In the genomic region with DNA sequence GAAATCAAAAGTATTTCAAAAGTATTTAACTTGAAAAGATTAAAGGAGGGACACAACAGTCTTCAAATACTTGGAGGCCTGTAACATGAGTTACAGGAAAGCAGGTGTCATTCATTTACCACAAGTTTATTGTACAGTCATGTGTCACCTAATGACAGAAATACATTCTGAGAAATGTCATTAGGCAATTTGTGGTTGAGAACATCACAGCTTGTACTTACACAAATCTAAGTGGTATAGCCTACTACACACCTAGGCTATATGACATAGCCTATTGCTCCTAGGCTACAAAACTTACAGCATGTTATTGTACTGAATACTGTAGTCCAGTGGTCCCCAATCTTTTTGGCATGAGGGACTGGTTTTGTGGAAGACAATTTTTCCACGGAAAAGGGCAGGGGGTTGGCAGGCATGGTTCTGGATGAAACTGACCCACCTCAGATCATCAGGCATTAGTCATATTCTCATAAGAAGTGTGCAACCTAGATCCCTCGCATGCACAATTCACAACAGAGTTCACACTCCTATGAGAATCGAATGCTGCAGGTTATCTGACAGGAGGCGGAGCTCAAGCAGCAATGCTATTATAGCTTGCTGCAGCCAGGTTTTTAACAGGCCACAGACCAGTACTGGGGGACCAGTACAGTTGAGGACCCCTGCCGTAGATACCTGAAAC, we compare ENCODE assay signal across 8 cellular contexts. TPM values are rescaled to one million over a fixed set of nuclear protein-coding genes. Genes with fewer than 3 reads are reported as not detected.
A peak's percentile ranks its signal among the peaks of the same experiment; 100 is the strongest.
DNase-seq lines count a peak whose midpoint lies in the region; ATAC-seq, FAIRE-seq and TF ChIP-seq lines count a peak whose summit lies in the region.

No MANE protein-coding gene starts in this region.

- ATAC-seq in GM21529 (IDR thresholded peaks at IDR 0.05; ENCODE audit: unreplicated experiment): peak; percentile 62

- H3K27me3 ChIP-seq in duodenal mucosa (ENCODE audit: control insufficient read depth in 1 of 2, insufficient read depth in 2 of 2, low read length in 2 of 2) (no peaks in the 10 kb centered on the region), thymus (ENCODE audit: control insufficient read depth, insufficient read depth) (no peaks in the 10 kb centered on the region), MG63 (no peaks in the 10 kb centered on the region)

- no peak for DNase-seq in GM12892 (ENCODE audit: insufficient read length)
- DNase-seq in Jurkat, Clone E6-1 (ENCODE audit: low read depth, low spot score): peak; percentile 67
- no peak for DNase-seq in COR-L47 (lab: John Stamatoyannopoulos, UW)
- no peak for DNase-seq in HT-29 (ENCODE audit: low spot score)
- DNase-seq in MG63: no peak

- peaks cover 20 to 40% of the 10 kb centered on the region in 2 donors for H3K4me1 ChIP-seq in duodenal mucosa (ENCODE audit: control insufficient read depth in 1 of 2, insufficient read depth in 2 of 2, low read length in 2 of 2)
- H3K4me1 ChIP-seq in thymus (ENCODE audit: control insufficient read depth, insufficient read depth, low read length): peaks cover 19% of the 10 kb centered on the region

- no peak overlapping the region for H3K9ac ChIP-seq in duodenal mucosa (ENCODE audit: low read depth in 1 of 2, low read length in 2 of 2)

- no peak for TF ChIP-seq POLR2A in GM12892 (IDR thresholded peaks at IDR 0.05; ENCODE audit: low read depth, low read length)

- H3K36me3 ChIP-seq in duodenal mucosa (ENCODE audit: control insufficient read depth in 1 of 2, insufficient read depth in 2 of 2, low read length in 2 of 2) (no peaks in the 10 kb centered on the region), thymus (ENCODE audit: control insufficient read depth, insufficient read depth) (peaks cover 1% of the 10 kb centered on the region), MG63 (peaks cover 2% of the 10 kb centered on the region)

- FAIRE-seq in GM12892 (lab: Jason Lieb, UNC): peak; percentile 56

- no peaks in the 10 kb centered on the region for H3K9me3 ChIP-seq in duodenal mucosa (ENCODE audit: control insufficient read depth in 1 of 2, low read length in 2 of 2)
- no peaks in the 10 kb centered on the region for H3K9me3 ChIP-seq in thymus (ENCODE audit: control insufficient read depth)
- H3K9me3 ChIP-seq in MG63: no peaks in the 10 kb centered on the region

- H3K27ac ChIP-seq in duodenal mucosa (ENCODE audit: low read depth, low read length) (peak overlapping the region; percentile 4), thymus (ENCODE audit: low read depth) (peak overlapping the region; percentile 85)

- H3K4me3 ChIP-seq in Jurkat, Clone E6-1 (ENCODE audit: low read length): peak overlapping the region; percentile 13; the same call in 1 of the 2 replicates
- H3K4me3 ChIP-seq in duodenal mucosa (ENCODE audit: low read depth in 1 of 2, low read length in 2 of 2): peak overlapping the region in 1 of 2 donors; percentile 15
- H3K4me3 ChIP-seq in thymus (ENCODE audit: low read length): no peak overlapping the region
- H3K4me3 ChIP-seq in MG63: no peak overlapping the region

- WGBS in thymus: 90% methylated on average over 5 of the region's 5 CpGs

RNA-seq across cellular contexts. Expression of a gene that starts 25.0 kb away (rescaled TPM):
- 16.9 TPM for polyA plus RNA-seq in GM12892 (2012; ENCODE audit: missing spikeins)
- polyA plus RNA-seq in Jurkat, Clone E6-1 (2012; ENCODE audit: insufficient read depth, insufficient read length): not detected
- polyA plus RNA-seq in thymus: 9.8 TPM
- 11.7 and 16.7 TPM in 2 replicates for total RNA-seq in HT-29 (2014; rRNA removed; shearing (Covaris generic))
- total RNA-seq in MG63 (2014; rRNA removed; shearing (Covaris generic); ENCODE audit: low replicate concordance): 25.0 and 30.2 TPM in 2 replicates

RNA-seq across cellular contexts. Expression of a gene that starts 28.0 kb away (rescaled TPM):
- polyA plus RNA-seq in GM12892 (2012; ENCODE audit: missing spikeins): 15.2 TPM
- polyA plus RNA-seq in Jurkat, Clone E6-1 (2012; ENCODE audit: insufficient read depth, insufficient read length): 12.8 TPM
- 11.6 TPM for polyA plus RNA-seq in thymus
- 4.0 and 4.2 TPM in 2 replicates for total RNA-seq in HT-29 (2014; rRNA removed; shearing (Covaris generic))
- total RNA-seq in MG63 (2014; rRNA removed; shearing (Covaris generic); ENCODE audit: low replicate concordance): 6.9 and 40.7 TPM in 2 replicates
